Comparison of ENCODE assay signal across 8 cellular contexts in the genomic region with DNA sequence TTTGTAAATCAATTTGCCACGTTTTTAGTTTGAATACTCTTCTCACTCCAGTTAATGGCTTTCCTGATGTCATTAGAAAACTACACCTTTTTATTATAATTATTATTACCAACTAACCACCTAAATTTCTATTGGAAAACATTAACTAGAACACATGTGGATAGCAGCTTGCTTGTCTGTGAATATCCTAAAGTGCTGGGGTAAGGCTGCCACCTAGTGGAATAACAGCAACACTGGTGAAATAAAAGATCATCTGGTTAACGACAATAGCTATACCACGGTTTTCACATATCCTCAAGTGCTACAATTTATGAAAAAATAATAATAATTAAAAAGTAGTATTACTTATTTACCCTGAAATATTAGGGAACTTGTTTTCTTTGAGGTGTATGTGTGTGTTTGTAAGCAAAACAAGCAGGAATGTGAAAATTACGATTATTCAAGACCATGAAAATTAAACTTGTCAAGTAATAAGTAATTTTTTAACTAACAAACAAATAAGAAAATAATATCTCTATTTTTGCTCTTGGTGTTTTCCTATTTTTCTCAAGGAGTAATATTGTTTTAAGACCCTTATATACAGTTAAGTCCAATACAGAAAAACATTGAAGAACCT.
A peak's percentile ranks its signal among the peaks of the same experiment; 100 is the strongest.
DNase-seq lines count a peak whose midpoint lies in the region; ATAC-seq and TF ChIP-seq lines count a peak whose summit lies in the region.

No MANE protein-coding gene starts in this region.

- TF ChIP-seq CTCF in GM12875 (IDR thresholded peaks at IDR 0.05; ENCODE audit: borderline replicate concordance, insufficient read depth, low read depth, low read length) (peak; percentile 56; the same call in 1 of the 2 replicates), dorsolateral prefrontal cortex (IDR thresholded peaks at IDR 0.05 in 54 of 56, conservative IDR thresholded peaks at IDR 0.05 in 2 of 56; ENCODE audit: low read depth in 1 of 56, partially characterized antibody in 56 of 56) (peak; percentile 74 to 98 (median 86))

- no peaks in the 10 kb centered on the region for H3K4me1 ChIP-seq in aorta (ENCODE audit: control insufficient read depth in 1 of 2, insufficient read depth in 2 of 2, low read length in 2 of 2)

- ATAC-seq in HG02588 (IDR thresholded peaks at IDR 0.05; ENCODE audit: unreplicated experiment) (peak; percentile 89), aorta (ENCODE audit: low FRiP score) (peak; percentile 73)

- no peaks in the 10 kb centered on the region for H3K9me3 ChIP-seq in aorta (ENCODE audit: control insufficient read depth, low read length)

- WGBS in aorta, 2 donors: 17 to 21% methylated on average over 4 of the region's 4 CpGs

- no peaks in the 10 kb centered on the region for H3K36me3 ChIP-seq in aorta (ENCODE audit: control insufficient read depth in 1 of 2, insufficient read depth in 2 of 2, low read length in 1 of 2)

- intact Hi-C loops in dorsolateral prefrontal cortex (cut with DNase I): loop anchor here (2.0 to 5.0 kb wide), 2 partner anchors 381 to 382 kb away; no protein-coding TSS in a partner anchor
- intact Hi-C loops in aorta (cut with DNase I): loop anchor here (5.0 to 10.0 kb wide), 2 partner anchors 382 to 385 kb away; no protein-coding TSS in a partner anchor

- no peak overlapping the region for H3K27ac ChIP-seq in dorsolateral prefrontal cortex
- H3K27ac ChIP-seq in aorta (ENCODE audit: low read depth in 1 of 2, low read length in 2 of 2): no peak overlapping the region

- H3K4me3 ChIP-seq in GM12875 (ENCODE audit: low read depth, low read length): no peak overlapping the region
- H3K4me3 ChIP-seq in dorsolateral prefrontal cortex: no peak overlapping the region
- H3K4me3 ChIP-seq in aorta (ENCODE audit: low read length in 2 of 2): no peak overlapping the region

- no peaks in the 10 kb centered on the region for H3K27me3 ChIP-seq in dorsolateral prefrontal cortex
- no peaks in the 10 kb centered on the region for H3K27me3 ChIP-seq in aorta (ENCODE audit: control insufficient read depth in 1 of 2, insufficient read depth in 2 of 2, low read length in 1 of 2)

- peak; percentile 62 for DNase-seq in AG08395 (ENCODE audit: low spot score)
- DNase-seq in M059J (ENCODE audit: low read depth): peak; percentile 49
- peak; percentile 48 for DNase-seq in RPMI8226
- peak in 4 of 10 donors; percentile 16 to 50 (median 31) for DNase-seq in dorsolateral prefrontal cortex
- DNase-seq in lung microvascular endothelial cell (ENCODE audit: low read depth in 2 of 2): peak; percentile 64 to 71
- DNase-seq in aorta: no peak

Comparison
In these comparisons a context has a peak if more than half of its experiments do, and no peak if none do; other contexts are left out.
1. DNase-seq: peak in AG08395 (single experiment), M059J (single experiment), RPMI8226 (single experiment) and lung microvascular endothelial cell (2 of 2); none in aorta (0 of 2).